Comparison of ENCODE assay signal across 19 cellular contexts in the genomic region with DNA sequence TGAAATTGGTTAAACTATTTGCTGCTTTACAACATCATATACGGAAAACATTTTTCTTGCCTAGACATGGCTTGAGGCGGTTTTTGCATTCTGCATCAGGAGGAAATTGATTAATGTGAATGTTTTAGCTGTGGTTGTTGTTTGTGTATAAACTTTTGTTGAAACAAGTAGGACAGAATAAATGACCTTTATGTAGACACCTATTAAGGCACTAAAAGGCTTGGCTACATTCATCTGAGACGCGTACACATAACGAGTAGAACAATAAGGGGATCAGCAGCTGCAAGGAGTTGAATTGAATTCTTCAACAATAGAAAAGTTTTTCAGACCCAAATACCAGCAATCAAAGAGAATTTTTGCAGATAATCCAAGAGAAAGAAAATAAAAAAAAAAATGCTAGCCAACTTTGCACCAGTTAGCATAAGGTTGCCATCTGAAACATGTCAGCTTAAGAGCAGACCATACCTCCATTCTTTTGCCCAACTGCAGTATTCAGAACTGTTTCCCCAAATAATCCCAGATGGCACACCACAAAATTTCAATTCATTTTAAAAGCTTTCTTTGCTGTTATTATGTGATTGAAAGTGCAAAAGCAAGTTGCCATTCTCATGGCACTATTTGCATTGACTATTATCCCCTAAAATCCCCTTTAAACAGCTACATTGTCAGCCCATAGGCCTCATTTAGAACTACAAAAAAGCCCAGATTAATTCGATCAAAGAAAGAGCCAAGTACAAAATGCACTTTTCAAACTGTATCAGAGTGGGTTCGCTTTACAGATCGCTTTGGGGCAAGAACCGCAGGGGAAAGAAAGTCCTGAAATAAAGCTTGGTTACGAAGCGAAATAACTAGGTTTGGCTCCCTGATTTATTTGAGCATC.
"Had no signal": no experiment of that assay in that cellular context is flagged by ENCODE, and none has a peak within 500 bp of the region (broad histone marks: within the 10 kb centered on the region; RNA-seq: fewer than 3 reads in every experiment).

No MANE protein-coding gene starts in this region.

- H3K27me3 ChIP-seq: ovary, testis, upper lobe of left lung had no signal

- H3K4me1 ChIP-seq: lower lobe of right lung, psoas muscle, spleen, testis, tibial artery, upper lobe of left lung had no signal

- H3K36me3 ChIP-seq: esophagus squamous epithelium, heart right ventricle, lower lobe of right lung, ovary, spleen, tibial artery, upper lobe of left lung had no signal

- ATAC-seq: effector memory CD8-positive, alpha-beta T cell; heart right ventricle; left ventricle myocardium superior; lower lobe of right lung; naive thymus-derived CD8-positive, alpha-beta T cell; psoas muscle; stimulated activated memory B cell treated with anti-CD40 and anti-IgM and Interleukin-4, amounts not matched to agents 10 μg/mL and 1 μg/mL and 100 μg/mL, for 72 hours; stimulated activated naive CD8-positive, alpha-beta T cell treated with anti-CD3 and anti-CD28 coated beads, Interleukin-15, Interleukin-2, amounts not matched to agents 100 U/mL and 50 U/mL, for 24 hours had no signal

- DNase-seq: cortex of kidney; effector memory CD8-positive, alpha-beta T cell; erythroblast; esophagus squamous epithelium; foreskin melanocyte; heart right ventricle; left ventricle myocardium superior; lower lobe of right lung; naive thymus-derived CD8-positive, alpha-beta T cell; ovary; psoas muscle; spleen; stimulated activated CD4-positive, alpha-beta T cell treated with anti-CD3 and anti-CD28 coated beads, Interleukin-4, amount 100 ng/mL, for 4 hours; stimulated activated naive CD8-positive, alpha-beta T cell treated with anti-CD3 and anti-CD28 coated beads, Interleukin-15, Interleukin-2, amounts not matched to agents 100 U/mL and 50 U/mL, for 24 hours; testis; tibial artery had no signal

- H3K4me3 ChIP-seq: esophagus squamous epithelium, lower lobe of right lung, ovary, psoas muscle, skin epidermis, spleen, testis, tibial artery, upper lobe of left lung had no signal

- H3K27ac ChIP-seq: esophagus squamous epithelium, heart right ventricle, lower lobe of right lung, ovary, psoas muscle, skin epidermis, spleen, testis, tibial artery, upper lobe of left lung had no signal

- H3K9me3 ChIP-seq: esophagus squamous epithelium, heart right ventricle, lower lobe of right lung, ovary, psoas muscle, testis, tibial artery, upper lobe of left lung had no signal
